ENCODE assay signal across 1 cellular context in genomic region chr4:143302526-143302925, GRCh38.
TF ChIP-seq lines count a peak whose summit lies in the region.

No MANE protein-coding gene starts in this region.

TF ChIP-seq in PFSK-1, 5 proteins besides CTCF, POLR2A, EP300 and RAD21 (continued from another document):
- TF ChIP-seq REST (IDR thresholded peaks at IDR 0.05; ENCODE audit: insufficient read depth in 1 of 2, low read depth in 2 of 2, low read length in 2 of 2) (no peak), FOXP2 (optimal IDR thresholded peaks at IDR 0.05; ENCODE audit: borderline replicate concordance, extremely low read depth, extremely low read length, insufficient read depth) (no peak)
